ENCODE assay signal across 8 cellular contexts in genomic region chr7:150377116-150377979, GRCh38. TPM values are rescaled to one million over a fixed set of nuclear protein-coding genes. Genes with fewer than 3 reads are reported as not detected.
A peak's percentile ranks its signal among the peaks of the same experiment; 100 is the strongest.
DNase-seq lines count a peak whose midpoint lies in the region; ATAC-seq and TF ChIP-seq lines count a peak whose summit lies in the region.

No MANE protein-coding gene starts in this region.

- no peaks in the 10 kb centered on the region for H3K9me2 ChIP-seq in MM.1S (replicated peaks; ENCODE audit: insufficient read depth, low read length)

- H3K27me3 Mint-ChIP-seq in progenitor cell of endocrine pancreas: no peaks in the 10 kb centered on the region

- peak overlapping the region; percentile 73 for H3K4me3 Mint-ChIP-seq in progenitor cell of endocrine pancreas (ENCODE audit: low read depth)

- peaks cover 88% of the 10 kb centered on the region for H3F3A ChIP-seq in MM.1S (ENCODE audit: insufficient read depth, low read length)

- peaks cover 61% of the 10 kb centered on the region for H3K79me2 ChIP-seq in MM.1S (ENCODE audit: low read length)

- no peak for TF ChIP-seq CTCF in MM.1S (IDR thresholded peaks at IDR 0.05; ENCODE audit: low read length)
- no peak for TF ChIP-seq CTCF in dorsolateral prefrontal cortex (IDR thresholded peaks at IDR 0.05 in 54 of 56, conservative IDR thresholded peaks at IDR 0.05 in 2 of 56; ENCODE audit: low read depth in 1 of 56, partially characterized antibody in 56 of 56)
- TF ChIP-seq CTCF in progenitor cell of endocrine pancreas (IDR thresholded peaks at IDR 0.05; ENCODE audit: unreplicated experiment): no peak

- ATAC-seq in GM19328 (IDR thresholded peaks at IDR 0.05; ENCODE audit: unreplicated experiment) (no peak), GM18873 (IDR thresholded peaks at IDR 0.05; ENCODE audit: low FRiP score, unreplicated experiment) (no peak), HG02678 (IDR thresholded peaks at IDR 0.05; ENCODE audit: unreplicated experiment) (no peak)

- DNase-seq in MM.1S (peak; percentile 56), dorsolateral prefrontal cortex (no peak), progenitor cell of endocrine pancreas (ENCODE audit: low spot score, unreplicated experiment) (no peak), midbrain (lab: John Stamatoyannopoulos, UW) (no peak)

- no peaks in the 10 kb centered on the region for H4K20me1 ChIP-seq in MM.1S (ENCODE audit: insufficient read depth, low read length)

- intact Hi-C loops in dorsolateral prefrontal cortex (cut with DNase I): loop anchor here in 1 of 2 donors (10.0 kb wide), 1 partner anchor 607 kb away; no protein-coding TSS in a partner anchor

- peaks cover 10% of the 10 kb centered on the region for H3K36me3 Mint-ChIP-seq in progenitor cell of endocrine pancreas (ENCODE audit: insufficient read depth)

- peaks cover 48% of the 10 kb centered on the region for H3K4me1 ChIP-seq in ES-I3 (ENCODE audit: insufficient read depth, low read length)
- peaks cover 82% of the 10 kb centered on the region for H3K4me1 ChIP-seq in MM.1S (ENCODE audit: low read length)

- H3K27ac ChIP-seq in MM.1S (ENCODE audit: low read length): peak overlapping the region; percentile 89
- peak overlapping the region in 52 of 59 donors; percentile 5 to 100 (median 97) for H3K27ac ChIP-seq in dorsolateral prefrontal cortex

- 0 out of 2 replicates have a peak overlapping the region, but pooled peaks have one; percentile 76 for H3K4me3 ChIP-seq in MM.1S (ENCODE audit: low read length)
- peak overlapping the region in 3 of 59 donors; percentile 91 to 99 (median 99) for H3K4me3 ChIP-seq in dorsolateral prefrontal cortex

- H3K27ac Mint-ChIP-seq in progenitor cell of endocrine pancreas: peak overlapping the region; percentile 96

- no peak overlapping the region for H2AFZ ChIP-seq in MM.1S (ENCODE audit: low read length)

- H3K9me3 Mint-ChIP-seq in progenitor cell of endocrine pancreas (ENCODE audit: low read depth): no peaks in the 10 kb centered on the region

- H3K27me3 ChIP-seq in MM.1S (replicated peaks; ENCODE audit: insufficient read depth, low read length): no peaks in the 10 kb centered on the region
- no peaks in the 10 kb centered on the region for H3K27me3 ChIP-seq in dorsolateral prefrontal cortex

- no peaks in the 10 kb centered on the region for H3K36me3 ChIP-seq in ES-I3 (ENCODE audit: insufficient read depth, low read length)
- no peaks in the 10 kb centered on the region for H3K36me3 ChIP-seq in MM.1S (replicated peaks; ENCODE audit: insufficient read depth, low read length)

- H3K4me1 Mint-ChIP-seq in progenitor cell of endocrine pancreas (ENCODE audit: low read depth): peaks cover 43% of the 10 kb centered on the region

- no peaks in the 10 kb centered on the region for H3K9me3 ChIP-seq in ES-I3 (ENCODE audit: control insufficient read depth, insufficient read depth, low read length)
- H3K9me3 ChIP-seq in MM.1S (replicated peaks; ENCODE audit: insufficient read depth, low read length): no peaks in the 10 kb centered on the region

- H3K9ac ChIP-seq in ES-I3 (ENCODE audit: low read depth, low read length): 0 out of 2 replicates have a peak overlapping the region, but pooled peaks have one; percentile 77
- H3K9ac ChIP-seq in MM.1S (ENCODE audit: low read length): peak overlapping the region; percentile 93

- H3K4me2 ChIP-seq in MM.1S (ENCODE audit: low read depth, low read length): peak overlapping the region; percentile 84

RNA-seq across cellular contexts. Expression of gene ZNF775, which starts 1.8 kb away (rescaled TPM):
- total RNA-seq in dorsolateral prefrontal cortex: 10 to 100 TPM in 91 of 120 experiments, 1 to 10 TPM in 29; 6.0 to 19.8 (median 12.1) TPM
- total RNA-seq in progenitor cell of endocrine pancreas: 10.8 and 13.4 TPM in 2 replicates

RNA-seq across cellular contexts. Expression of gene REPIN1, which starts 8.7 kb away (rescaled TPM):
- 100 to 1,000 TPM in 95 of 120 experiments, 10 to 100 TPM in 25; 82.2 to 205 (median 110) TPM for total RNA-seq in dorsolateral prefrontal cortex
- 148 and 153 TPM in 2 replicates for total RNA-seq in progenitor cell of endocrine pancreas

RNA-seq across cellular contexts. Expression of gene RARRES2, which starts 35.9 kb away (rescaled TPM):
- 10 to 100 TPM; 13.5 to 63.7 (median 23.5) TPM for total RNA-seq in dorsolateral prefrontal cortex
- total RNA-seq in progenitor cell of endocrine pancreas: 19.0 and 20.2 TPM in 2 replicates

RNA-seq across cellular contexts. Expression of gene ACTR3C, which starts 54.0 kb away (rescaled TPM):
- 10 to 100 TPM in 55 of 120 experiments, 1 to 10 TPM in 65; 1.9 to 30.5 (median 9.7) TPM for total RNA-seq in dorsolateral prefrontal cortex
- total RNA-seq in progenitor cell of endocrine pancreas: 2.3 and 3.3 TPM in 2 replicates

RNA-seq across cellular contexts. Expression of gene LRRC61, which starts 54.2 kb away (rescaled TPM):
- total RNA-seq in dorsolateral prefrontal cortex: 10 to 100 TPM in 24 of 120 experiments, 1 to 10 TPM in 96; 2.9 to 15.0 (median 7.7) TPM
- total RNA-seq in progenitor cell of endocrine pancreas: 28.1 and 28.3 TPM in 2 replicates
